ENCODE assay signal across 1 cellular context in the genomic region with DNA sequence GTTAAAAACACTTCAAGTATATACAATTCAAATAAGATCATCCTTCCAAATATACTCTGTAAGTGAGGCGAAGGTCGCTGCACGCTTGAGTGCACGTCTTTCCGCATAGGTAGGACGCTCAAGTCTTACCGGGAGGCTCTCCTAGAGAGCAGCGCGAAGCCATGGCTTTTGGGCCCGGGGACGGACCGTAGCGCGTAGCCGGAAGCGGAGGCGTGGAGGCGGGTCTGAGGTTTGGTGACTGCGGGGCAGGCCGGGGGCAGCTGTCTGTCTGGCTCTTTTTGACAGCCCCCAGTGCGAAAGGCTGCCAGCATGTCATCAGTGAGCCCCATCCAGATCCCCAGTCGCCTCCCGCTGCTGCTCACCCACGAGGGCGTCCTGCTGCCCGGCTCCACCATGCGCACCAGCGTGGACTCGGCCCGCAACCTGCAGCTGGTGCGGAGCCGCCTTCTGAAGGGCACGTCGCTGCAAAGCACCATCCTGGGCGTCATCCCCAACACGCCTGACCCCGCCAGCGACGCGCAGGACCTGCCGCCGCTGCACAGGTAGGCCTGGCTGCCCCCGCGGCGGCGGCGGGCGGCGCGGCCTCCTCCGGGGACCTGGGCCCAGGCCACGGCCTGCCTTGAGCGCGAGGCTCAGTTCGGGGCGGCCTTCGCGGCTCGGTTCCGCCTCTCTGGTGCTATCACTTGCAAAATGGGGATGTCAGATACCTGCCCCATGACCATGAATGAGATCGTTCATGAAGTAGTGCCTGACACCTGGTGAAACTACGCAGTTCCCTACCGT.
A peak's percentile ranks its signal among the peaks of the same experiment; 100 is the strongest.
TF ChIP-seq lines count a peak whose summit lies in the region.

A gene with protein sequence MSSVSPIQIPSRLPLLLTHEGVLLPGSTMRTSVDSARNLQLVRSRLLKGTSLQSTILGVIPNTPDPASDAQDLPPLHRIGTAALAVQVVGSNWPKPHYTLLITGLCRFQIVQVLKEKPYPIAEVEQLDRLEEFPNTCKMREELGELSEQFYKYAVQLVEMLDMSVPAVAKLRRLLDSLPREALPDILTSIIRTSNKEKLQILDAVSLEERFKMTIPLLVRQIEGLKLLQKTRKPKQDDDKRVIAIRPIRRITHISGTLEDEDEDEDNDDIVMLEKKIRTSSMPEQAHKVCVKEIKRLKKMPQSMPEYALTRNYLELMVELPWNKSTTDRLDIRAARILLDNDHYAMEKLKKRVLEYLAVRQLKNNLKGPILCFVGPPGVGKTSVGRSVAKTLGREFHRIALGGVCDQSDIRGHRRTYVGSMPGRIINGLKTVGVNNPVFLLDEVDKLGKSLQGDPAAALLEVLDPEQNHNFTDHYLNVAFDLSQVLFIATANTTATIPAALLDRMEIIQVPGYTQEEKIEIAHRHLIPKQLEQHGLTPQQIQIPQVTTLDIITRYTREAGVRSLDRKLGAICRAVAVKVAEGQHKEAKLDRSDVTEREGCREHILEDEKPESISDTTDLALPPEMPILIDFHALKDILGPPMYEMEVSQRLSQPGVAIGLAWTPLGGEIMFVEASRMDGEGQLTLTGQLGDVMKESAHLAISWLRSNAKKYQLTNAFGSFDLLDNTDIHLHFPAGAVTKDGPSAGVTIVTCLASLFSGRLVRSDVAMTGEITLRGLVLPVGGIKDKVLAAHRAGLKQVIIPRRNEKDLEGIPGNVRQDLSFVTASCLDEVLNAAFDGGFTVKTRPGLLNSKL (plus strand): TSS at position 221 of the 783 bp plus-strand sequence. CDS start 89 bp downstream, at position 310.

TF ChIP-seq in HepG2, 621 proteins besides CTCF, POLR2A, EP300 and RAD21 (continued from another document and continues in another):
- TF ChIP-seq, protein P1, sequence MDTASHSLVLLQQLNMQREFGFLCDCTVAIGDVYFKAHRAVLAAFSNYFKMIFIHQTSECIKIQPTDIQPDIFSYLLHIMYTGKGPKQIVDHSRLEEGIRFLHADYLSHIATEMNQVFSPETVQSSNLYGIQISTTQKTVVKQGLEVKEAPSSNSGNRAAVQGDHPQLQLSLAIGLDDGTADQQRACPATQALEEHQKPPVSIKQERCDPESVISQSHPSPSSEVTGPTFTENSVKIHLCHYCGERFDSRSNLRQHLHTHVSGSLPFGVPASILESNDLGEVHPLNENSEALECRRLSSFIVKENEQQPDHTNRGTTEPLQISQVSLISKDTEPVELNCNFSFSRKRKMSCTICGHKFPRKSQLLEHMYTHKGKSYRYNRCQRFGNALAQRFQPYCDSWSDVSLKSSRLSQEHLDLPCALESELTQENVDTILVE (CRISPR knock-in tag; IDR thresholded peaks at IDR 0.05): peak; percentile 95
- TF ChIP-seq ARNTL (CRISPR knock-in tag; IDR thresholded peaks at IDR 0.05) (peak; percentile 73), ZNF235 (CRISPR knock-in tag; IDR thresholded peaks at IDR 0.05; ENCODE audit: borderline replicate concordance) (peak; percentile 96), MEIS2 (CRISPR knock-in tag; IDR thresholded peaks at IDR 0.05) (peak; percentile 88), ZNF333 (CRISPR knock-in tag; IDR thresholded peaks at IDR 0.05; ENCODE audit: borderline replicate concordance) (peak; percentile 88; the same call in 1 of the 2 replicates), NFE2L2 (IDR thresholded peaks at IDR 0.05; ENCODE audit: low read length) (no peak), ZC3H13 (CRISPR knock-in tag; IDR thresholded peaks at IDR 0.05) (peak; percentile 71; the same call in 1 of the 2 replicates), RBM22 (optimal IDR thresholded peaks at IDR 0.05; ENCODE audit: low read length) (no peak), KLF16 (CRISPR knock-in tag; IDR thresholded peaks at IDR 0.05) (peak in 1 of 2 experiments; percentile 98; a peak in 2 of 4 replicates), TP53 (CRISPR knock-in tag; conservative IDR thresholded peaks at IDR 0.05) (peak; percentile 65; the same call in 1 of the 2 replicates), SOX5 (CRISPR knock-in tag; IDR thresholded peaks at IDR 0.05; ENCODE audit: borderline replicate concordance) (peak; percentile 77), ZEB1 (IDR thresholded peaks at IDR 0.05; ENCODE audit: insufficient replicate concordance, low read depth) (peak; percentile 71), ZNF546 (CRISPR knock-in tag; conservative IDR thresholded peaks at IDR 0.05) (no peak; the same call in 1 of the 2 replicates), KLF15 (CRISPR knock-in tag; IDR thresholded peaks at IDR 0.05; ENCODE audit: borderline replicate concordance) (peak; percentile 49), ZC3H4 (CRISPR knock-in tag; IDR thresholded peaks at IDR 0.05; ENCODE audit: borderline replicate concordance) (no peak), RFXANK (CRISPR knock-in tag; IDR thresholded peaks at IDR 0.05) (no peak), TBL1XR1 (IDR thresholded peaks at IDR 0.05; ENCODE audit: borderline replicate concordance, low read length, partially characterized antibody) (peak; percentile 88), ZNF776 (CRISPR knock-in tag; IDR thresholded peaks at IDR 0.05) (peak; percentile 98), ZFP36 (IDR thresholded peaks at IDR 0.05; ENCODE audit: borderline replicate concordance, low read depth, low read length, partially characterized antibody) (no peak), ZNF674 (CRISPR knock-in tag; IDR thresholded peaks at IDR 0.05; ENCODE audit: low read depth) (peak; percentile 92; the same call in 1 of the 2 replicates), THYN1 (CRISPR knock-in tag; IDR thresholded peaks at IDR 0.05; ENCODE audit: borderline replicate concordance, low read depth) (no peak), TRIM24 (CRISPR knock-in tag; IDR thresholded peaks at IDR 0.05) (no peak), KMT2A (CRISPR knock-in tag; IDR thresholded peaks at IDR 0.05) (peak; percentile 99), NR2F2 (IDR thresholded peaks at IDR 0.05; ENCODE audit: borderline replicate concordance, low read depth) (no peak), PHF5A (CRISPR knock-in tag; IDR thresholded peaks at IDR 0.05; ENCODE audit: low read depth, unreplicated experiment) (peak; percentile 93), ZNF350 (CRISPR knock-in tag; IDR thresholded peaks at IDR 0.05; ENCODE audit: borderline replicate concordance, low read depth) (peak; percentile 89; the same call in 1 of the 2 replicates), ZNF543 (CRISPR knock-in tag; IDR thresholded peaks at IDR 0.05) (peak; percentile 73), FOXK1 (CRISPR knock-in tag; IDR thresholded peaks at IDR 0.05; ENCODE audit: borderline replicate concordance, low read depth) (peak; percentile 93; the same call in 1 of the 2 replicates), CBX1 (IDR thresholded peaks at IDR 0.05; ENCODE audit: low read depth) (peak; percentile 78)
- TF ChIP-seq, protein P2, sequence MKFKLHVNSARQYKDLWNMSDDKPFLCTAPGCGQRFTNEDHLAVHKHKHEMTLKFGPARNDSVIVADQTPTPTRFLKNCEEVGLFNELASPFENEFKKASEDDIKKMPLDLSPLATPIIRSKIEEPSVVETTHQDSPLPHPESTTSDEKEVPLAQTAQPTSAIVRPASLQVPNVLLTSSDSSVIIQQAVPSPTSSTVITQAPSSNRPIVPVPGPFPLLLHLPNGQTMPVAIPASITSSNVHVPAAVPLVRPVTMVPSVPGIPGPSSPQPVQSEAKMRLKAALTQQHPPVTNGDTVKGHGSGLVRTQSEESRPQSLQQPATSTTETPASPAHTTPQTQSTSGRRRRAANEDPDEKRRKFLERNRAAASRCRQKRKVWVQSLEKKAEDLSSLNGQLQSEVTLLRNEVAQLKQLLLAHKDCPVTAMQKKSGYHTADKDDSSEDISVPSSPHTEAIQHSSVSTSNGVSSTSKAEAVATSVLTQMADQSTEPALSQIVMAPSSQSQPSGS (CRISPR knock-in tag; IDR thresholded peaks at IDR 0.05): peak; percentile 81
- TF ChIP-seq, protein P3, sequence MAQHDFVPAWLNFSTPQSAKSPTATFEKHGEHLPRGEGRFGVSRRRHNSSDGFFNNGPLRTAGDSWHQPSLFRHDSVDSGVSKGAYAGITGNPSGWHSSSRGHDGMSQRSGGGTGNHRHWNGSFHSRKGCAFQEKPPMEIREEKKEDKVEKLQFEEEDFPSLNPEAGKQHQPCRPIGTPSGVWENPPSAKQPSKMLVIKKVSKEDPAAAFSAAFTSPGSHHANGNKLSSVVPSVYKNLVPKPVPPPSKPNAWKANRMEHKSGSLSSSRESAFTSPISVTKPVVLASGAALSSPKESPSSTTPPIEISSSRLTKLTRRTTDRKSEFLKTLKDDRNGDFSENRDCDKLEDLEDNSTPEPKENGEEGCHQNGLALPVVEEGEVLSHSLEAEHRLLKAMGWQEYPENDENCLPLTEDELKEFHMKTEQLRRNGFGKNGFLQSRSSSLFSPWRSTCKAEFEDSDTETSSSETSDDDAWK (CRISPR knock-in tag; IDR thresholded peaks at IDR 0.05): no peak
- TF ChIP-seq, protein P4, sequence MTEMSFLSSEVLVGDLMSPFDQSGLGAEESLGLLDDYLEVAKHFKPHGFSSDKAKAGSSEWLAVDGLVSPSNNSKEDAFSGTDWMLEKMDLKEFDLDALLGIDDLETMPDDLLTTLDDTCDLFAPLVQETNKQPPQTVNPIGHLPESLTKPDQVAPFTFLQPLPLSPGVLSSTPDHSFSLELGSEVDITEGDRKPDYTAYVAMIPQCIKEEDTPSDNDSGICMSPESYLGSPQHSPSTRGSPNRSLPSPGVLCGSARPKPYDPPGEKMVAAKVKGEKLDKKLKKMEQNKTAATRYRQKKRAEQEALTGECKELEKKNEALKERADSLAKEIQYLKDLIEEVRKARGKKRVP (CRISPR knock-in tag; IDR thresholded peaks at IDR 0.05): peak in 1 of 2 experiments; percentile 62; a peak in 1 of 4 replicates
- TF ChIP-seq, protein P5, sequence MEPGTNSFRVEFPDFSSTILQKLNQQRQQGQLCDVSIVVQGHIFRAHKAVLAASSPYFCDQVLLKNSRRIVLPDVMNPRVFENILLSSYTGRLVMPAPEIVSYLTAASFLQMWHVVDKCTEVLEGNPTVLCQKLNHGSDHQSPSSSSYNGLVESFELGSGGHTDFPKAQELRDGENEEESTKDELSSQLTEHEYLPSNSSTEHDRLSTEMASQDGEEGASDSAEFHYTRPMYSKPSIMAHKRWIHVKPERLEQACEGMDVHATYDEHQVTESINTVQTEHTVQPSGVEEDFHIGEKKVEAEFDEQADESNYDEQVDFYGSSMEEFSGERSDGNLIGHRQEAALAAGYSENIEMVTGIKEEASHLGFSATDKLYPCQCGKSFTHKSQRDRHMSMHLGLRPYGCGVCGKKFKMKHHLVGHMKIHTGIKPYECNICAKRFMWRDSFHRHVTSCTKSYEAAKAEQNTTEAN (CRISPR knock-in tag; conservative IDR thresholded peaks at IDR 0.05): no peak; the same call in 1 of the 2 replicates
- TF ChIP-seq, protein P6, sequence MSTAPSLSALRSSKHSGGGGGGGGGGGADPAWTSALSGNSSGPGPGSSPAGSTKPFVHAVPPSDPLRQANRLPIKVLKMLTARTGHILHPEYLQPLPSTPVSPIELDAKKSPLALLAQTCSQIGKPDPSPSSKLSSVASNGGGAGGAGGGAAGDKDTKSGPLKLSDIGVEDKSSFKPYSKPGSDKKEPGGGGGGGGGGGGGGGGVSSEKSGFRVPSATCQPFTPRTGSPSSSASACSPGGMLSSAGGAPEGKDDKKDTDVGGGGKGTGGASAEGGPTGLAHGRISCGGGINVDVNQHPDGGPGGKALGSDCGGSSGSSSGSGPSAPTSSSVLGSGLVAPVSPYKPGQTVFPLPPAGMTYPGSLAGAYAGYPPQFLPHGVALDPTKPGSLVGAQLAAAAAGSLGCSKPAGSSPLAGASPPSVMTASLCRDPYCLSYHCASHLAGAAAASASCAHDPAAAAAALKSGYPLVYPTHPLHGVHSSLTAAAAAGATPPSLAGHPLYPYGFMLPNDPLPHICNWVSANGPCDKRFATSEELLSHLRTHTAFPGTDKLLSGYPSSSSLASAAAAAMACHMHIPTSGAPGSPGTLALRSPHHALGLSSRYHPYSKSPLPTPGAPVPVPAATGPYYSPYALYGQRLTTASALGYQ (CRISPR knock-in tag; IDR thresholded peaks at IDR 0.05): peak; percentile 89; the same call in 1 of the 2 replicates
- TF ChIP-seq, protein P7, sequence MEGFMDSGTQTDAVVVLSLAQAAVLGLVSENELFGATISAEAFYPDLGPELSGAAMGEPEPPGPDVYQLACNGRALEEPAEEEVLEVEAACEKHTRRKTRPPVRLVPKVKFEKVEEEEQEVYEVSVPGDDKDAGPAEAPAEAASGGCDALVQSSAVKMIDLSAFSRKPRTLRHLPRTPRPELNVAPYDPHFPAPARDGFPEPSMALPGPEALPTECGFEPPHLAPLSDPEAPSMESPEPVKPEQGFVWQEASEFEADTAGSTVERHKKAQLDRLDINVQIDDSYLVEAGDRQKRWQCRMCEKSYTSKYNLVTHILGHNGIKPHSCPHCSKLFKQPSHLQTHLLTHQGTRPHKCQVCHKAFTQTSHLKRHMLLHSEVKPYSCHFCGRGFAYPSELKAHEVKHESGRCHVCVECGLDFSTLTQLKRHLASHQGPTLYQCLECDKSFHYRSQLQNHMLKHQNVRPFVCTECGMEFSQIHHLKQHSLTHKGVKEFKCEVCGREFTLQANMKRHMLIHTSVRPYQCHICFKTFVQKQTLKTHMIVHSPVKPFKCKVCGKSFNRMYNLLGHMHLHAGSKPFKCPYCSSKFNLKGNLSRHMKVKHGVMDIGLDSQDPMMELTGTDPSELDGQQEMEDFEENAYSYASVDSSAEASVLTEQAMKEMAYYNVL (CRISPR knock-in tag; IDR thresholded peaks at IDR 0.05; ENCODE audit: borderline replicate concordance): peak; percentile 88; the same call in 1 of the 2 replicates
- TF ChIP-seq, protein P8, sequence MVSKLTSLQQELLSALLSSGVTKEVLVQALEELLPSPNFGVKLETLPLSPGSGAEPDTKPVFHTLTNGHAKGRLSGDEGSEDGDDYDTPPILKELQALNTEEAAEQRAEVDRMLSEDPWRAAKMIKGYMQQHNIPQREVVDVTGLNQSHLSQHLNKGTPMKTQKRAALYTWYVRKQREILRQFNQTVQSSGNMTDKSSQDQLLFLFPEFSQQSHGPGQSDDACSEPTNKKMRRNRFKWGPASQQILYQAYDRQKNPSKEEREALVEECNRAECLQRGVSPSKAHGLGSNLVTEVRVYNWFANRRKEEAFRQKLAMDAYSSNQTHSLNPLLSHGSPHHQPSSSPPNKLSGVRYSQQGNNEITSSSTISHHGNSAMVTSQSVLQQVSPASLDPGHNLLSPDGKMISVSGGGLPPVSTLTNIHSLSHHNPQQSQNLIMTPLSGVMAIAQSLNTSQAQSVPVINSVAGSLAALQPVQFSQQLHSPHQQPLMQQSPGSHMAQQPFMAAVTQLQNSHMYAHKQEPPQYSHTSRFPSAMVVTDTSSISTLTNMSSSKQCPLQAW (CRISPR knock-in tag; IDR thresholded peaks at IDR 0.05): no peak
- TF ChIP-seq, protein P9, sequence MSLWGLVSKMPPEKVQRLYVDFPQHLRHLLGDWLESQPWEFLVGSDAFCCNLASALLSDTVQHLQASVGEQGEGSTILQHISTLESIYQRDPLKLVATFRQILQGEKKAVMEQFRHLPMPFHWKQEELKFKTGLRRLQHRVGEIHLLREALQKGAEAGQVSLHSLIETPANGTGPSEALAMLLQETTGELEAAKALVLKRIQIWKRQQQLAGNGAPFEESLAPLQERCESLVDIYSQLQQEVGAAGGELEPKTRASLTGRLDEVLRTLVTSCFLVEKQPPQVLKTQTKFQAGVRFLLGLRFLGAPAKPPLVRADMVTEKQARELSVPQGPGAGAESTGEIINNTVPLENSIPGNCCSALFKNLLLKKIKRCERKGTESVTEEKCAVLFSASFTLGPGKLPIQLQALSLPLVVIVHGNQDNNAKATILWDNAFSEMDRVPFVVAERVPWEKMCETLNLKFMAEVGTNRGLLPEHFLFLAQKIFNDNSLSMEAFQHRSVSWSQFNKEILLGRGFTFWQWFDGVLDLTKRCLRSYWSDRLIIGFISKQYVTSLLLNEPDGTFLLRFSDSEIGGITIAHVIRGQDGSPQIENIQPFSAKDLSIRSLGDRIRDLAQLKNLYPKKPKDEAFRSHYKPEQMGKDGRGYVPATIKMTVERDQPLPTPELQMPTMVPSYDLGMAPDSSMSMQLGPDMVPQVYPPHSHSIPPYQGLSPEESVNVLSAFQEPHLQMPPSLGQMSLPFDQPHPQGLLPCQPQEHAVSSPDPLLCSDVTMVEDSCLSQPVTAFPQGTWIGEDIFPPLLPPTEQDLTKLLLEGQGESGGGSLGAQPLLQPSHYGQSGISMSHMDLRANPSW (CRISPR knock-in tag; IDR thresholded peaks at IDR 0.05; ENCODE audit: borderline replicate concordance): no peak
